Comparison of ENCODE assay signal across 24 cellular contexts in the genomic region with DNA sequence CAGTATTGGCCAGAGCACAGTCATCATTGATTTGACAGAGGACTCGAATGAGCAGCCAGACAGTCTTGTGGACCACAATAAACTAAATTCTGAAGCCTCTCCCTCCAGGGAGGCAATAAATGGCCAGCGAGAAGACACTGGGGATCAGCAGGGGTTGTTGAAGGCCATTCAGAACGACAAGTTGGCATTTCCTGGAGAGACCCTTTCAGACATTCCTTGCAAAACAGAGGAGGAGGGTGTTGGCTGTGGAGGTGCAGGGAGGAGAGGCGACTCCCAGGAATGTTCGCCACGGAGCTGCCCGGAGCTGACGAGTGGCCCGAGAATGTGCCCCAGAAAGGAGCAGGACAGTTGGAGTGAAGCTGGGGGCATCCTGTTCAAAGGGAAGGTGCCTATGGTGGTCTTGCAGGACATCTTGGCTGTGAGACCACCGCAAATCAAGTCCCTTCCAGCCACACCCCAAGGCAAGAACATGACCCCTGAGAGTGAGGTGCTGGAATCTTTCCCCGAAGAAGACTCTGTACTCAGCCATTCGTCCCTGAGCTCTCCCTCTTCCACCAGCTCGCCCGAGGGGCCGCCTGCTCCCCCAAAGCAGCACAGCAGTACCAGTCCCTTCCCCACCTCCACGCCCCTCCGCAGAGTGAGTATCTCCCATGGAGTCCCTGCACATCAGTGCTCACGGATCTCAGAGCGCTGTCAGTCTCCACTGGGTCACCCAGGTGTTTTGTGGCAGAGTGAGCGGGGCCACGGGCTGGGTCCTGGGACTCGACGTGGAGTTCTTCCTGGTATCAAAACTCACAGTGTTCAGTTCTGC. TPM values are rescaled to one million over a fixed set of nuclear protein-coding genes. Genes with fewer than 3 reads are reported as not detected.
DNase-seq lines count a peak whose midpoint lies in the region; ATAC-seq and TF ChIP-seq lines count a peak whose summit lies in the region.
"Had no signal": no experiment of that assay in that cellular context is flagged by ENCODE, and none has a peak within 500 bp of the region (broad histone marks: within the 10 kb centered on the region; RNA-seq: fewer than 3 reads in every experiment).

No MANE protein-coding gene starts in this region.

- H3K36me3 ChIP-seq in Panc1 (ENCODE audit: control insufficient read depth, insufficient read depth, low read length), result peaks cover 4% of the 10 kb centered on the region; the same call in 1 of the 2 replicates
- peaks cover 12% of the 10 kb centered on the region for H3K36me3 ChIP-seq in osteoblast (ENCODE audit: insufficient read depth, low read length)
- no peaks in the 10 kb centered on the region for H3K36me3 ChIP-seq in smooth muscle cell (ENCODE audit: low read depth)
- H3K36me3 ChIP-seq: ovary, vagina had no signal

- peak overlapping the region; percentile 59 for H3K18ac ChIP-seq in H9 (ENCODE audit: insufficient read length, low read depth, low read length)

- H2AFZ ChIP-seq in H9 (ENCODE audit: low read length), result no peak overlapping the region
- no peak overlapping the region for H2AFZ ChIP-seq in osteoblast (ENCODE audit: low read length)
- no peak overlapping the region for H2AFZ ChIP-seq in smooth muscle cell (ENCODE audit: low read depth)

- H3K9ac ChIP-seq in H9 (ENCODE audit: extremely low read depth, insufficient read length, low read length) (peak overlapping the region; percentile 21), smooth muscle cell (ENCODE audit: low read depth) (no peak overlapping the region)
- H3K9ac ChIP-seq: SK-N-SH had no signal

- no peak overlapping the region for H3K23ac ChIP-seq in H9 (ENCODE audit: insufficient read length, low read depth, low read length)

- H4K20me1 ChIP-seq in H9 (ENCODE audit: control insufficient read depth, insufficient read depth, insufficient read length), result no peaks in the 10 kb centered on the region
- no peaks in the 10 kb centered on the region for H4K20me1 ChIP-seq in osteoblast (ENCODE audit: insufficient read depth, low read length)
- no peaks in the 10 kb centered on the region for H4K20me1 ChIP-seq in smooth muscle cell (ENCODE audit: low read depth)

- H3K79me2 ChIP-seq in H9 (ENCODE audit: insufficient read depth, low read length) (peaks cover 44% of the 10 kb centered on the region; the same call in 1 of the 2 replicates), osteoblast (ENCODE audit: insufficient read depth, low read length) (peaks cover 43% of the 10 kb centered on the region), smooth muscle cell (ENCODE audit: low read depth) (peaks cover 39% of the 10 kb centered on the region)

- H3K4me3 Mint-ChIP-seq in H9, result peak overlapping the region; percentile 53 to 75
- H3K4me3 Mint-ChIP-seq: activated naive CD4-positive, alpha-beta T cell treated with anti-CD3 and anti-CD28 coated beads for 36 hours; naive thymus-derived CD4-positive, alpha-beta T cell; T-helper 17 cell had no signal

- H3K56ac ChIP-seq in H9 (ENCODE audit: insufficient read length, low read depth, low read length), result no peak overlapping the region

- CTCF ChIA-PET in Panc1 (lab: Charles Lee), result no interaction called here

- H3K4ac ChIP-seq in H9 (ENCODE audit: low read depth, low read length), result no peak overlapping the region

- no peak overlapping the region for H2BK12ac ChIP-seq in H9 (ENCODE audit: insufficient read length, low read depth, low read length)

- peak overlapping the region; percentile 97 to 99 (median 99) for H3K27ac Mint-ChIP-seq in H9
- H3K27ac Mint-ChIP-seq: activated naive CD4-positive, alpha-beta T cell treated with anti-CD3 and anti-CD28 coated beads for 36 hours; T-helper 17 cell had no signal

- no peak overlapping the region for H4K5ac ChIP-seq in H9 (ENCODE audit: insufficient read length, low read depth, low read length)

- no peaks in the 10 kb centered on the region for H3K9me3 Mint-ChIP-seq in H9
- H3K9me3 Mint-ChIP-seq: activated naive CD4-positive, alpha-beta T cell treated with anti-CD3 and anti-CD28 coated beads for 36 hours; naive thymus-derived CD4-positive, alpha-beta T cell had no signal

- H3K4me1 ChIP-seq in H9 (ENCODE audit: insufficient read depth, low read length) (peaks cover 9% of the 10 kb centered on the region; the same call in 1 of the 2 replicates), Panc1 (ENCODE audit: control insufficient read depth, insufficient read depth, low read length) (peaks cover 2% of the 10 kb centered on the region), osteoblast (ENCODE audit: insufficient read depth, low read length) (peaks cover 4% of the 10 kb centered on the region), smooth muscle cell (ENCODE audit: low read depth) (peaks cover 1% of the 10 kb centered on the region)
- H3K4me1 ChIP-seq: vagina had no signal

- H3K27ac ChIP-seq in H9 (ENCODE audit: insufficient read length, low read depth, low read length) (peak overlapping the region; percentile 95), Panc1 (ENCODE audit: low read length) (no peak overlapping the region), osteoblast (ENCODE audit: low read depth, low read length) (no peak overlapping the region), smooth muscle cell (ENCODE audit: low read depth) (no peak overlapping the region)
- H3K27ac ChIP-seq: C4-2B, ovary, vagina had no signal

- no peak overlapping the region for H2BK15ac ChIP-seq in H9 (ENCODE audit: low read depth, low read length)

- WGBS in H9 (ENCODE audit: extremely low coverage, insufficient read length, low lambda C conversion rate), result no CpG with 5 or more reads among the region's 23 CpGs
- 89% methylated on average over 23 of the region's 23 CpGs for WGBS in smooth muscle cell (ENCODE audit: low lambda C conversion rate)

- POLR2A ChIA-PET in Panc1 (lab: Charles Lee), result no interaction called here

- H3K4me3 ChIP-seq in Panc1 (ENCODE audit: low read depth in 2 of 2, low read length in 2 of 2) (no peak overlapping the region), osteoblast (ENCODE audit: insufficient read depth, low read length) (no peak overlapping the region), smooth muscle cell (no peak overlapping the region)
- H3K4me3 ChIP-seq: ovary, vagina had no signal

- H4K91ac ChIP-seq in H9 (ENCODE audit: insufficient read length, low read depth, low read length), result peak overlapping the region; percentile 2

- H3K27me3 ChIP-seq in H9 (ENCODE audit: insufficient read depth, low read length) (no peaks in the 10 kb centered on the region), Panc1 (ENCODE audit: control insufficient read depth, insufficient read depth, low read length) (no peaks in the 10 kb centered on the region), osteoblast (ENCODE audit: insufficient read depth, low read length) (no peaks in the 10 kb centered on the region), smooth muscle cell (ENCODE audit: low read depth) (no peaks in the 10 kb centered on the region)
- H3K27me3 ChIP-seq: ovary, vagina had no signal

- H3K9me3 ChIP-seq in H9 (ENCODE audit: control insufficient read depth, low read depth, low read length) (no peaks in the 10 kb centered on the region), Panc1 (ENCODE audit: control insufficient read depth, insufficient read depth, low read depth, low read length) (no peaks in the 10 kb centered on the region), osteoblast (ENCODE audit: low read depth, low read length) (no peaks in the 10 kb centered on the region), smooth muscle cell (replicated peaks; ENCODE audit: low read depth) (no peaks in the 10 kb centered on the region)
- H3K9me3 ChIP-seq: ovary, SK-N-SH, vagina had no signal

- no peak overlapping the region for H3T11ph ChIP-seq in H9 (ENCODE audit: low read length)

- ATAC-seq in Panc1 (no peak), HG03342 (IDR thresholded peaks at IDR 0.05; ENCODE audit: unreplicated experiment) (no peak)
- ATAC-seq: left lobe of liver; naive thymus-derived CD4-positive, alpha-beta T cell; T-helper 17 cell had no signal

- peaks cover 5% of the 10 kb centered on the region for H3F3A ChIP-seq in smooth muscle cell (ENCODE audit: low read depth)

- peaks cover 55 to 65% of the 10 kb centered on the region in 2 experiments for H3K4me1 Mint-ChIP-seq in H9
- H3K4me1 Mint-ChIP-seq: T-helper 17 cell had no signal

- no peak overlapping the region for H2BK20ac ChIP-seq in H9 (ENCODE audit: low read depth, low read length, poor library complexity, severe bottlenecking)

- no peak overlapping the region for H3K14ac ChIP-seq in H9 (ENCODE audit: insufficient read depth, low read length)

- H3K4me2 ChIP-seq in H9 (ENCODE audit: insufficient read depth, insufficient read length, low read length) (peak overlapping the region; percentile 4), osteoblast (ENCODE audit: insufficient read depth, low read length) (no peak overlapping the region), smooth muscle cell (no peak overlapping the region)
- H3K4me2 ChIP-seq: SK-N-SH had no signal

- BruUV-seq in Panc1 (replicated peaks; lab: Mats Ljungman, UMichigan), result TSS peak; percentile 74

- H3K36me3 Mint-ChIP-seq in H9 (ENCODE audit: insufficient read depth in 1 of 3, low read depth in 3 of 3), result peaks cover 51 to 91% (median 91%) of the 10 kb centered on the region in 3 experiments

- in situ Hi-C loops in Panc1 (cut with HindIII; ENCODE audit: low pct_unique_long_range_greater_than_20kb, low sequenced_read_pairs), result no loop called here

- intact Hi-C loops in Panc1 (cut with micrococcal nuclease; ENCODE audit: unreplicated experiment), result no loop called here

- H3K27me3 Mint-ChIP-seq in H9 (ENCODE audit: low read depth), result no peaks in the 10 kb centered on the region
- H3K27me3 Mint-ChIP-seq: naive thymus-derived CD4-positive, alpha-beta T cell; T-helper 17 cell had no signal

- H2AK5ac ChIP-seq in H9 (ENCODE audit: insufficient read length, low read length), result no peak overlapping the region

- H2BK120ac ChIP-seq in H9 (ENCODE audit: low read depth, low read length, poor library complexity, severe bottlenecking), result no peak overlapping the region

- H4K8ac ChIP-seq in H9 (replicated peaks; ENCODE audit: insufficient read length, low read depth, low read length), result no peak overlapping the region

- no peaks in the 10 kb centered on the region for H3K23me2 ChIP-seq in H9 (ENCODE audit: insufficient read length, low read depth, low read length, poor library complexity, severe bottlenecking)

- H2BK5ac ChIP-seq in H9 (ENCODE audit: insufficient read length, low read length), result peak overlapping the region; percentile 34

- no peak for TF ChIP-seq CTCF in H9 (conservative IDR thresholded peaks at IDR 0.05)
- no peak for TF ChIP-seq CTCF in Panc1 (IDR thresholded peaks at IDR 0.05)
- no peak for TF ChIP-seq CTCF in osteoblast (IDR thresholded peaks at IDR 0.05; ENCODE audit: extremely low read depth, low read depth, low read length)
- no peak for TF ChIP-seq CTCF in smooth muscle cell (IDR thresholded peaks at IDR 0.05; ENCODE audit: borderline replicate concordance, insufficient read depth, poor library complexity, severe bottlenecking)

- DNase-seq in H9, result peak; percentile 92
- DNase-seq in Panc1 (ENCODE audit: low read depth, low spot score), result no peak
- peak; percentile 97 for DNase-seq in iPS DF 19.7 (ENCODE audit: low read depth, low spot score)
- peak; percentile 32 for DNase-seq in osteoblast (ENCODE audit: insufficient read length, low spot score, missing footprints)
- DNase-seq in stimulated activated CD4-positive, alpha-beta T cell treated with anti-CD3 and anti-CD28 coated beads, Interleukin-2, amount 100 ng/mL, for 24 hours, result no peak
- no peak for DNase-seq in smooth muscle cell (lab: John Stamatoyannopoulos, UW; ENCODE audit: unreplicated experiment)
- DNase-seq: activated CD4-positive, alpha-beta T cell treated with anti-CD3 and anti-CD28 coated beads, Interleukin-2, amount 50 U/mL, for 1 hour; activated naive CD4-positive, alpha-beta T cell treated with anti-CD3 and anti-CD28 coated beads for 36 hours; Calu3; cortex of kidney; DND-41; naive thymus-derived CD4-positive, alpha-beta T cell; NCI-H1092; NCI-H187 treated with DMSO at 0.1 percent for 48 hours; NCI-H526; ovary; SK-N-SH; stimulated activated CD4-positive, alpha-beta T cell treated with anti-CD3 and anti-CD28 coated beads, Interleukin-4, amount 100 ng/mL, for 24 hours; stimulated activated naive CD4-positive, alpha-beta T cell; T-helper 17 cell had no signal

- peaks cover 4% of the 10 kb centered on the region for H3K79me1 ChIP-seq in H9 (ENCODE audit: insufficient read depth, low read depth, low read length, poor library complexity, severe bottlenecking)

RNA-seq across cellular contexts. Expression of a gene that starts 6.9 kb away (rescaled TPM):
- total RNA-seq in H9 (2021) (143 and 148 TPM in 2 replicates), Panc1 (2021; ENCODE audit: unreplicated experiment) (45.4 TPM), osteoblast (3.6 and 5.6 TPM in 2 replicates), smooth muscle cell (3.8 and 14.7 TPM in 2 replicates)
- polyA plus RNA-seq in Panc1 (2012; ENCODE audit: insufficient read length), result 23.8 TPM
- polyA plus RNA-seq in smooth muscle cell, result 11.4 and 14.8 TPM in 2 replicates

RNA-seq across cellular contexts. Expression of a gene that starts 9.0 kb away (rescaled TPM):
- total RNA-seq in H9 (2021), result 85.5 TPM in 2 replicates
- total RNA-seq in Panc1 (2021; ENCODE audit: unreplicated experiment), result 57.1 TPM
- 72.4 TPM for polyA plus RNA-seq in Panc1 (2012; ENCODE audit: insufficient read length)
- total RNA-seq in osteoblast, result 83.2 and 84.9 TPM in 2 replicates
- total RNA-seq in smooth muscle cell, result 50.1 and 52.9 TPM in 2 replicates
- 120 and 132 TPM in 2 replicates for polyA plus RNA-seq in smooth muscle cell

RNA-seq across cellular contexts. Expression of a gene that starts 48.3 kb away (rescaled TPM):
- total RNA-seq in H9 (2021), result 34.1 and 39.0 TPM in 2 replicates
- 55.6 TPM for total RNA-seq in Panc1 (2021; ENCODE audit: unreplicated experiment)
- 76.3 TPM for polyA plus RNA-seq in Panc1 (2012; ENCODE audit: insufficient read length)
- total RNA-seq in osteoblast, result 120 and 136 TPM in 2 replicates
- total RNA-seq in smooth muscle cell, result 49.4 and 50.7 TPM in 2 replicates
- polyA plus RNA-seq in smooth muscle cell, result 44.8 and 51.3 TPM in 2 replicates

Comparison
In these comparisons a context has a peak if more than half of its experiments do, and no peak if none do; other contexts are left out.
1. DNase-seq: peak in H9 (single experiment), iPS DF 19.7 (single experiment) and osteoblast (single experiment); none in Panc1 (single experiment), stimulated activated CD4-positive, alpha-beta T cell treated with anti-CD3 and anti-CD28 coated beads, Interleukin-2, amount 100 ng/mL, for 24 hours (0 of 2) and smooth muscle cell (single experiment).